In the genomic region with DNA sequence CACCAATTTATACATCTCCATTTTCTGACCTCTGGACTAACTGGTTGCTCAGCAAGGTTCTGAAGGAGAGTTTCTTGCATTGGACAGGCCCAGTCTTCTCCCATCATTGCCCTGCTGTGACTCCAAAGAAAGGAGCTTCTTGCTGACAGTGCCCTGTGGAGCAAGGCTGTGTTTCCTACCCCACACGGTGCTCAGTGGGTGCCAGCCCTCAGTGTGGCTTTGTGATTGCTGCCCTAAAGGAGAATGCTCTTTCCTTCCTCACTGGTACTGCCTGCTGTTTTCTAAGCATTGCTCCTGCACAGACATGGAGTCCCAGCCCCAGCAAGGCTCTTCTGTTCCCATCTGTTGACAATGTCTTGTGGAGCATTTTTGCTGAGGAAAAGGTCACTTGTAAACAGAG, we compare ENCODE assay signal across 1 cellular context.
TF ChIP-seq lines count a peak whose summit lies in the region.

No MANE protein-coding gene starts in this region.

TF ChIP-seq in GM12878, 131 proteins besides CTCF, POLR2A, EP300 and RAD21 (continued from another document):
- TF ChIP-seq, protein P1, sequence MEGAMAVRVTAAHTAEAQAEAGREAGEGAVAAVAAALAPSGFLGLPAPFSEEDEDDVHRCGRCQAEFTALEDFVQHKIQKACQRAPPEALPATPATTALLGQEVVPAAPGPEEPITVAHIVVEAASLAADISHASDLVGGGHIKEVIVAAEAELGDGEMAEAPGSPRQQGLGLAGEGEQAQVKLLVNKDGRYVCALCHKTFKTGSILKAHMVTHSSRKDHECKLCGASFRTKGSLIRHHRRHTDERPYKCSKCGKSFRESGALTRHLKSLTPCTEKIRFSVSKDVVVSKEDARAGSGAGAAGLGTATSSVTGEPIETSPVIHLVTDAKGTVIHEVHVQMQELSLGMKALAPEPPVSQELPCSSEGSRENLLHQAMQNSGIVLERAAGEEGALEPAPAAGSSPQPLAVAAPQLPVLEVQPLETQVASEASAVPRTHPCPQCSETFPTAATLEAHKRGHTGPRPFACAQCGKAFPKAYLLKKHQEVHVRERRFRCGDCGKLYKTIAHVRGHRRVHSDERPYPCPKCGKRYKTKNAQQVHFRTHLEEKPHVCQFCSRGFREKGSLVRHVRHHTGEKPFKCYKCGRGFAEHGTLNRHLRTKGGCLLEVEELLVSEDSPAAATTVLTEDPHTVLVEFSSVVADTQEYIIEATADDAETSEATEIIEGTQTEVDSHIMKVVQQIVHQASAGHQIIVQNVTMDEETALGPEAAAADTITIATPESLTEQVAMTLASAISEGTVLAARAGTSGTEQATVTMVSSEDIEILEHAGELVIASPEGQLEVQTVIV (IDR thresholded peaks at IDR 0.05; ENCODE audit: borderline replicate concordance, partially characterized antibody) = no peak
- TF ChIP-seq NR2C1 (IDR thresholded peaks at IDR 0.05) = no peak
- TF ChIP-seq SPI1 (IDR thresholded peaks at IDR 0.05; ENCODE audit: borderline replicate concordance, insufficient read depth, low read depth, low read length) = no peak
- TF ChIP-seq BCL11A (IDR thresholded peaks at IDR 0.05; ENCODE audit: low read depth, low read length) = no peak
- TF ChIP-seq, protein P2, sequence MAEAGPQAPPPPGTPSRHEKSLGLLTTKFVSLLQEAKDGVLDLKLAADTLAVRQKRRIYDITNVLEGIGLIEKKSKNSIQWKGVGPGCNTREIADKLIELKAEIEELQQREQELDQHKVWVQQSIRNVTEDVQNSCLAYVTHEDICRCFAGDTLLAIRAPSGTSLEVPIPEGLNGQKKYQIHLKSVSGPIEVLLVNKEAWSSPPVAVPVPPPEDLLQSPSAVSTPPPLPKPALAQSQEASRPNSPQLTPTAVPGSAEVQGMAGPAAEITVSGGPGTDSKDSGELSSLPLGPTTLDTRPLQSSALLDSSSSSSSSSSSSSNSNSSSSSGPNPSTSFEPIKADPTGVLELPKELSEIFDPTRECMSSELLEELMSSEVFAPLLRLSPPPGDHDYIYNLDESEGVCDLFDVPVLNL (IDR thresholded peaks at IDR 0.05; ENCODE audit: low read depth, low read length) = no peak
- TF ChIP-seq, protein P3, sequence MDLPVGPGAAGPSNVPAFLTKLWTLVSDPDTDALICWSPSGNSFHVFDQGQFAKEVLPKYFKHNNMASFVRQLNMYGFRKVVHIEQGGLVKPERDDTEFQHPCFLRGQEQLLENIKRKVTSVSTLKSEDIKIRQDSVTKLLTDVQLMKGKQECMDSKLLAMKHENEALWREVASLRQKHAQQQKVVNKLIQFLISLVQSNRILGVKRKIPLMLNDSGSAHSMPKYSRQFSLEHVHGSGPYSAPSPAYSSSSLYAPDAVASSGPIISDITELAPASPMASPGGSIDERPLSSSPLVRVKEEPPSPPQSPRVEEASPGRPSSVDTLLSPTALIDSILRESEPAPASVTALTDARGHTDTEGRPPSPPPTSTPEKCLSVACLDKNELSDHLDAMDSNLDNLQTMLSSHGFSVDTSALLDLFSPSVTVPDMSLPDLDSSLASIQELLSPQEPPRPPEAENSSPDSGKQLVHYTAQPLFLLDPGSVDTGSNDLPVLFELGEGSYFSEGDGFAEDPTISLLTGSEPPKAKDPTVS (IDR thresholded peaks at IDR 0.05; ENCODE audit: low read depth, low read length) = no peak
- TF ChIP-seq CHD2 (IDR thresholded peaks at IDR 0.05; ENCODE audit: borderline replicate concordance, low read depth, low read length) = no peak
- TF ChIP-seq CBX5 (IDR thresholded peaks at IDR 0.05; ENCODE audit: low read depth) = no peak
- no peak for TF ChIP-seq SRF (IDR thresholded peaks at IDR 0.05; ENCODE audit: low read depth in 2 of 2, low read length in 2 of 2)
